Comparison of ENCODE assay signal across 1 cellular context in the genomic region with DNA sequence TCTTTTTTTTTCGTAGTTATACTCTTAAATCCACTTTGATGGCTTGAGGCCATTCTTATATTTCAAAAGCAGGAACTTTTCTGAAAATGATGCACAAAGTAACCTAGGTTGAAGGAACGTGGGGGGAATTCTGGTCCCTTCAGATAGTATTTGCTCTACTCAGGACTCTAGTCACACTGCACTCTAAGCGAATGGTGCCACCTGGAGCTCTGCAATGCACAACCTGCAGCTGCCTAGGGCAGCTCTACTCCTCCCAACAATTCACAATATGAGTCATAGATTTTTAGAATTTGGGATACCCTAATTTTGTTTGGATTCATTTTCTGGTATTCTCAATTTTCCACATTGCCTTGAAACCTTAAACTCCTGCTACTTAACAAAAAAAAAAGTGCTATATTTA.
TF ChIP-seq lines count a peak whose summit lies in the region.

No MANE protein-coding gene starts in this region.

TF ChIP-seq in HEK293T, 16 proteins besides CTCF, POLR2A, EP300 and RAD21 (continued from another document):
- TF ChIP-seq PKNOX1 (IDR thresholded peaks at IDR 0.05) (no peak), ZNF384 (IDR thresholded peaks at IDR 0.05) (no peak), LEF1 (IDR thresholded peaks at IDR 0.05; ENCODE audit: borderline replicate concordance) (no peak), FOXM1 (IDR thresholded peaks at IDR 0.05; ENCODE audit: borderline replicate concordance) (no peak), NFRKB (IDR thresholded peaks at IDR 0.05) (no peak)
